5 cellular contexts compared by ENCODE assay signal in the genomic region with DNA sequence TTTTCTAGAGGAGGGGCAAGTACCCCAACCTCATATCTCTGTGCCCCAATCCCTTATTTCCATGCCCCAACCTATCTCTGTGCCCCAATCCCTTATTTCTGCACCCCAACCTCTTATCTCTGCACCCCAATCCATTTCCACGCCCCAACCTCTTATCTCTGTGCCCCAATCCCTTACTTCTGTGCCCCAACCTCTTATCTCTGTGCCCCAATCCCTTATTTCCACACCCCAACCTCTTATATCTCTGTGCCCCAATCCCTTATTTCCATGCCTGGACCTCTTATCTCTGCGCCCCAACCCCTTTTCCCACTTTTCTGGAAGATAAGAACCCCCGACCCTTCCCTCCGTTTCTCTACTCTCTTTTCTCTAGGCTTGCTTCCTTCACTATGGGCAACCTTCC.
DNase-seq lines count a peak whose midpoint lies in the region; ATAC-seq and TF ChIP-seq lines count a peak whose summit lies in the region.
"Not testable (repeated sequence)": the region's sequence is repeated elsewhere in the genome, so short reads cannot be mapped to it uniquely, and the experiment has no call there.

No MANE protein-coding gene starts in this region.

- H3K36me3 ChIP-seq in ES-I3 (ENCODE audit: insufficient read depth, low read length); HUES48 (ENCODE audit: control insufficient read depth, insufficient read depth, low read length); endodermal cell (ENCODE audit: control insufficient read depth, insufficient read depth, low read length); mesendoderm (ENCODE audit: control insufficient read depth, insufficient read depth, low read length): not testable (repeated sequence)

- not testable (repeated sequence) for DNase-seq in WTC11 (ENCODE audit: low spot score); endodermal cell; mesendoderm

- H3K79me1 ChIP-seq in mesendoderm (ENCODE audit: low read length), result not testable (repeated sequence)

- H3K9me3 Mint-ChIP-seq in WTC11 (peaks cover 26% of the 10 kb centered on the region), endodermal cell (peaks cover 27% of the 10 kb centered on the region)

- not testable (repeated sequence) for H2BK120ac ChIP-seq in mesendoderm (ENCODE audit: low read depth, low read length)

- ATAC-seq in WTC11, result not testable (repeated sequence)

- 79 to 82% methylated on average over 3 to 4 of the region's 4 CpGs for WGBS in endodermal cell (ENCODE audit: insufficient coverage in 1 of 2, insufficient read length in 1 of 2), 2 experiments
- no CpG with 5 or more reads among the region's 4 CpGs for WGBS in mesendoderm (ENCODE audit: extremely low coverage, insufficient coverage, low lambda C conversion rate)

- H3K4me1 Mint-ChIP-seq in WTC11 (peaks cover 71% of the 10 kb centered on the region), endodermal cell (peaks cover 46% of the 10 kb centered on the region)

- not testable (repeated sequence) for H3K27me3 ChIP-seq in HUES48 (ENCODE audit: control insufficient read depth, insufficient read depth, low read length); endodermal cell (ENCODE audit: control insufficient read depth, insufficient read depth, low read length, poor library complexity, severe bottlenecking); mesendoderm (ENCODE audit: insufficient read depth, low read length, poor library complexity)

- not testable (repeated sequence) for H4K8ac ChIP-seq in mesendoderm (ENCODE audit: low read depth, low read length)

- not testable (repeated sequence) for H3K4me2 ChIP-seq in mesendoderm (ENCODE audit: low read length)

- not testable (repeated sequence) for H3K27ac ChIP-seq in HUES48 (ENCODE audit: low read depth, low read length); endodermal cell (ENCODE audit: low read depth, low read length); mesendoderm (ENCODE audit: low read depth, low read length)

- TF ChIP-seq CTCF in WTC11 (IDR thresholded peaks at IDR 0.05); endodermal cell (conservative IDR thresholded peaks at IDR 0.05): not testable (repeated sequence)

- H3K9me3 ChIP-seq in ES-I3 (ENCODE audit: control insufficient read depth, insufficient read depth, low read length); HUES48 (ENCODE audit: control insufficient read depth, insufficient read depth, low read length): not testable (repeated sequence)
- H3K9me3 ChIP-seq in endodermal cell (ENCODE audit: control insufficient read depth, low read length), result peaks cover 15% of the 10 kb centered on the region

- H4K5ac ChIP-seq in mesendoderm (ENCODE audit: low read length), result not testable (repeated sequence)

- peaks cover 41% of the 10 kb centered on the region for H3K36me3 Mint-ChIP-seq in WTC11
- H3K36me3 Mint-ChIP-seq in endodermal cell (ENCODE audit: low read depth), result peaks cover 19% of the 10 kb centered on the region

- H3K18ac ChIP-seq in mesendoderm (ENCODE audit: low read length), result peak overlapping the region; percentile 80

- not testable (repeated sequence) for H3K56ac ChIP-seq in mesendoderm (ENCODE audit: low read length)

- not testable (repeated sequence) for H3K79me2 ChIP-seq in mesendoderm (ENCODE audit: control insufficient read depth, insufficient read depth, low read length)

- not testable (repeated sequence) for H3K23ac ChIP-seq in mesendoderm (ENCODE audit: low read length)

- not testable (repeated sequence) for H3K4ac ChIP-seq in mesendoderm (ENCODE audit: low read depth, low read length)

- H2BK15ac ChIP-seq in mesendoderm (replicated peaks; ENCODE audit: low read depth), result not testable (repeated sequence)

- H3K27me3 Mint-ChIP-seq in WTC11 (ENCODE audit: low read depth); endodermal cell (ENCODE audit: insufficient read depth): not testable (repeated sequence)

- CTCF ChIA-PET in WTC11 (lab: Charles Lee), result not testable (repeated sequence)

- POLR2A ChIA-PET in WTC11 (lab: Charles Lee), result not testable (repeated sequence)

- H3K4me1 ChIP-seq in ES-I3 (ENCODE audit: insufficient read depth, low read length), result peaks cover 28% of the 10 kb centered on the region; the same call in 1 of the 2 replicates
- H3K4me1 ChIP-seq in HUES48 (ENCODE audit: control insufficient read depth, insufficient read depth, low read length), result peaks cover 23% of the 10 kb centered on the region
- H3K4me1 ChIP-seq in endodermal cell (ENCODE audit: control insufficient read depth, insufficient read depth, low read length); mesendoderm (ENCODE audit: control insufficient read depth, low read depth, low read length): not testable (repeated sequence)

- H3K9ac ChIP-seq in ES-I3 (ENCODE audit: low read depth, low read length), result peak overlapping the region; percentile 57
- not testable (repeated sequence) for H3K9ac ChIP-seq in HUES48 (ENCODE audit: low read depth, low read length); endodermal cell (ENCODE audit: extremely low read depth, low read length, poor library complexity, severe bottlenecking); mesendoderm (ENCODE audit: low read length)

- H3K27ac Mint-ChIP-seq in WTC11, result 0 out of 2 replicates have a peak overlapping the region, but pooled peaks have one; percentile 35
- peak overlapping the region; percentile 75 for H3K27ac Mint-ChIP-seq in endodermal cell

- peak overlapping the region; percentile 21; the same call in 1 of the 2 replicates for H3K4me3 ChIP-seq in HUES48 (ENCODE audit: low read depth, low read length)
- H3K4me3 ChIP-seq in endodermal cell (ENCODE audit: low read length), result peak overlapping the region; percentile 9
- not testable (repeated sequence) for H3K4me3 ChIP-seq in mesendoderm (ENCODE audit: low read length)

- H3K4me3 Mint-ChIP-seq in WTC11, result peak overlapping the region; percentile 52
- peak overlapping the region; percentile 63 for H3K4me3 Mint-ChIP-seq in endodermal cell

- H2BK5ac ChIP-seq in mesendoderm (ENCODE audit: low read length), result not testable (repeated sequence)

- H2AK5ac ChIP-seq in mesendoderm (ENCODE audit: low read length), result not testable (repeated sequence)
